Comparison of ENCODE assay signal across 8 cellular contexts in the genomic region with DNA sequence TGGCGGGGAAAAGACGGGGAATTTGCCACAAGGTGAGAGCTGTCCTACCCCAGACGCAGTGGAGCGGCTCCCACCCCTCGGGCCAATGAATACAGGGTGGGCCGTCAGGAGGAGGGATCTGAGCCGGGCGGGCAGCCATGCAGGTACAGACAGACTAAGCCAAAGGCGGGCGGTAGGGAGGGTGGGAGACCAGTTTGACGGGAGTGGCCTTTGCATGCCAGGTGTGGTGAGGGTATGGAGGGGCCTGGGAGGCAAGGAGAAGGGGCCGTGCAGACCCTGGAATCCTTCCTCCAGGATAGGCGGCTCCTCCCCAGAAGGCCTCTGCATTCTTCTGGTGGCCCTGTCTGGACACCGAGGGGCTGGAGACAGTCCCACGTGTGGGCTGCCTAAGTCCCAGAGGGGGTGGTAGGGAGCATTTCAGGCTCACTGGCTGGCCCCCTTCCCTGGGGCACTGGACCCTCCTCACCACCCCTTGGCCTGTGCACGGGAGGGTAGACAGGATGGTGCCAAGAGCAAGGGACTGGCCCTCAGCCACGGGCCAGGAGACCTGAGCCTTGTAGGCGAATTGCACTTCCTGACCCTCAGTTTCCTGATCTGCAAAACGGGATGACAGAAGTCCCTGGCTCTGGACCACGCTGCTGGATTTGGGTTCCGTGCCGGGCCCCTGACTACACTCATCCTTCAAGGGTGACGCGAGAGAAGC. TPM values are rescaled to one million over a fixed set of nuclear protein-coding genes. Genes with fewer than 3 reads are reported as not detected.
DNase-seq lines count a peak whose midpoint lies in the region; ATAC-seq, FAIRE-seq and TF ChIP-seq lines count a peak whose summit lies in the region.

No MANE protein-coding gene starts in this region.

- TF ChIP-seq CTCF in OCI-LY3 (IDR thresholded peaks at IDR 0.05; ENCODE audit: low read depth, low read length): no peak
- no peak for TF ChIP-seq CTCF in bronchial epithelial cell (IDR thresholded peaks at IDR 0.05; ENCODE audit: insufficient read depth, low read length, severe bottlenecking)
- no peak for TF ChIP-seq CTCF in stomach (IDR thresholded peaks at IDR 0.05)

- no peaks in the 10 kb centered on the region for H3K9me3 ChIP-seq in OCI-LY3 (ENCODE audit: insufficient read depth, low read length)
- no peaks in the 10 kb centered on the region for H3K9me3 ChIP-seq in stomach

- no peaks in the 10 kb centered on the region for H4K20me1 ChIP-seq in OCI-LY3 (ENCODE audit: insufficient read depth, low read length)

- H3K36me3 ChIP-seq in OCI-LY3 (replicated peaks; ENCODE audit: low read depth, low read length): no peaks in the 10 kb centered on the region
- peaks cover 20% of the 10 kb centered on the region for H3K36me3 ChIP-seq in bronchial epithelial cell (ENCODE audit: control insufficient read depth, insufficient read depth, low read length)
- H3K36me3 ChIP-seq in stomach: no peaks in the 10 kb centered on the region

- H3K4me1 ChIP-seq in OCI-LY3 (ENCODE audit: low read length) (peaks cover 62% of the 10 kb centered on the region), stomach (peaks cover 89 to 94% (median 91%) of the 10 kb centered on the region in 4 donors)

- TF ChIP-seq POLR2A in stomach (IDR thresholded peaks at IDR 0.05): no peak

- H3K4me3 ChIP-seq in OCI-LY3 (ENCODE audit: low read length) (peak overlapping the region; percentile 55; the same call in 1 of the 2 replicates), bronchial epithelial cell (ENCODE audit: low read depth, low read length) (no peak overlapping the region), stomach (no peak overlapping the region)

- no peaks in the 10 kb centered on the region for H3K79me2 ChIP-seq in OCI-LY3 (ENCODE audit: low read length)

- H3K27ac ChIP-seq in OCI-LY3 (ENCODE audit: low read length): peak overlapping the region; percentile 22; the same call in 1 of the 2 replicates
- H3K27ac ChIP-seq in stomach: peak overlapping the region; percentile 69 to 92 (median 83)

- FAIRE-seq in bronchial epithelial cell (lab: Jason Lieb, UNC): no peak

- intact Hi-C loops in stomach (cut with DNase I; ENCODE audit: low total_unique reads): no loop called here

- H3K27me3 ChIP-seq in OCI-LY3 (ENCODE audit: low read depth, low read length) (no peaks in the 10 kb centered on the region), bronchial epithelial cell (ENCODE audit: control insufficient read depth, insufficient read depth, low read length) (no peaks in the 10 kb centered on the region), stomach (no peaks in the 10 kb centered on the region)

- H3K4me2 ChIP-seq in OCI-LY3 (ENCODE audit: low read length): peak overlapping the region; percentile 61

- no peak overlapping the region for H2AFZ ChIP-seq in OCI-LY3 (ENCODE audit: low read depth, low read length)

- DNase-seq in bronchial epithelial cell (ENCODE audit: low read depth) (peak; percentile 17), left lobe of liver (ENCODE audit: low spot score) (peak; percentile 52), stomach (peak; percentile 25), SW 1271 (lab: John Stamatoyannopoulos, UW) (no peak), SK-N-DZ (ENCODE audit: low spot score) (no peak)
- no peak for DNase-seq in stimulated activated CD8-positive, alpha-beta memory T cell treated with anti-CD3 and anti-CD28 coated beads, Interleukin-4, amount 100 ng/mL, for 48 hours

- H3K9ac ChIP-seq in OCI-LY3 (ENCODE audit: low read length): peak overlapping the region; percentile 35; the same call in 1 of the 2 replicates

- 75 to 86% (median 82%) methylated on average over 17 to 24 of the region's 24 CpGs for WGBS in stomach, 5 donors

- no peak for ATAC-seq in left lobe of liver
- ATAC-seq in GM21360 (IDR thresholded peaks at IDR 0.05; ENCODE audit: unreplicated experiment): no peak

- TF ChIP-seq EP300 in stomach (IDR thresholded peaks at IDR 0.05): no peak

RNA-seq across cellular contexts. Expression of a gene that starts 2.8 kb away (rescaled TPM):
- total RNA-seq in bronchial epithelial cell: 31.1 and 86.3 TPM in 2 replicates
- total RNA-seq in left lobe of liver: 59.8 TPM
- total RNA-seq in stomach: 100 to 1,000 TPM in 2 of 5 donors, 10 to 100 TPM in 3; 31.8 to 151 (median 89.9) TPM
- 10 to 100 TPM in 2 of 3 donors, 1 to 10 TPM in 1; 9.0 to 26.7 (median 11.1) TPM for polyA plus RNA-seq in stomach
- 13.8 and 27.4 TPM in 2 replicates for polyA plus RNA-seq in SK-N-DZ (2014; cell fraction: cytosol; rRNA removed)
- polyA plus RNA-seq in SK-N-DZ (2014; cell fraction: nucleus; rRNA removed): 99.4 and 107 TPM in 2 replicates

RNA-seq across cellular contexts. Expression of a gene that starts 39.6 kb away (rescaled TPM):
- total RNA-seq in bronchial epithelial cell (43.4 and 64.5 TPM in 2 replicates), left lobe of liver (13.1 TPM), stomach (100 to 1,000 TPM in 2 of 5 donors, 10 to 100 TPM in 3; 18.7 to 194 (median 59.6) TPM)
- 10 to 100 TPM; 36.1 to 42.5 (median 37.6) TPM for polyA plus RNA-seq in stomach
- polyA plus RNA-seq in SK-N-DZ (2014; cell fraction: cytosol; rRNA removed): 19.7 and 22.6 TPM in 2 replicates
- polyA plus RNA-seq in SK-N-DZ (2014; cell fraction: nucleus; rRNA removed): 59.4 and 67.8 TPM in 2 replicates

RNA-seq across cellular contexts. Expression of a gene that starts 47.9 kb away (rescaled TPM):
- total RNA-seq in bronchial epithelial cell: 71.9 and 113 TPM in 2 replicates
- 113 TPM for total RNA-seq in left lobe of liver
- total RNA-seq in stomach: 1,000 to 10,000 TPM in 1 of 5 donors, 100 to 1,000 TPM in 4; 162 to 1,174 (median 290) TPM
- polyA plus RNA-seq in stomach: 100 to 1,000 TPM; 103 to 197 (median 127) TPM
- 101 and 103 TPM in 2 replicates for polyA plus RNA-seq in SK-N-DZ (2014; cell fraction: cytosol; rRNA removed)
- 125 and 189 TPM in 2 replicates for polyA plus RNA-seq in SK-N-DZ (2014; cell fraction: nucleus; rRNA removed)

Comparison
In these comparisons a context has a peak if more than half of its experiments do, and no peak if none do; other contexts are left out.
1. DNase-seq: peak in bronchial epithelial cell (single experiment), left lobe of liver (single experiment) and stomach (single experiment); none in SW 1271 (0 of 2), SK-N-DZ (single experiment) and stimulated activated CD8-positive, alpha-beta memory T cell treated with anti-CD3 and anti-CD28 coated beads, Interleukin-4, amount 100 ng/mL, for 48 hours (single experiment).